1 cellular context compared by ENCODE assay signal in genomic region chr9:128203842-128204551, GRCh38.
TF ChIP-seq lines count a peak whose summit lies in the region.

No MANE protein-coding gene starts in this region.

TF ChIP-seq in K562, 482 proteins besides CTCF, POLR2A, EP300 and RAD21 (continued from another document and continues in another):
- no peak for TF ChIP-seq ZNF512 (tag; IDR thresholded peaks at IDR 0.05)
- no peak for TF ChIP-seq FUS (optimal IDR thresholded peaks at IDR 0.05; ENCODE audit: low read depth, low read length)
- TF ChIP-seq ZNF785 (CRISPR knock-in tag; IDR thresholded peaks at IDR 0.05): no peak
- TF ChIP-seq ZNF280B (CRISPR knock-in tag; IDR thresholded peaks at IDR 0.05): no peak
- no peak for TF ChIP-seq RBM25 (IDR thresholded peaks at IDR 0.05; ENCODE audit: low read depth, low read length, severe bottlenecking)
- no peak for TF ChIP-seq ZNF212 (CRISPR knock-in tag; IDR thresholded peaks at IDR 0.05)
- TF ChIP-seq ZNF217 (CRISPR knock-in tag; IDR thresholded peaks at IDR 0.05): no peak
- TF ChIP-seq IRF2 (CRISPR knock-in tag; IDR thresholded peaks at IDR 0.05): no peak
- TF ChIP-seq SMARCA4 (IDR thresholded peaks at IDR 0.05): peak; percentile 64
- TF ChIP-seq ZFP36 (IDR thresholded peaks at IDR 0.05; ENCODE audit: low read depth, low read length, partially characterized antibody): peak; percentile 10
- TF ChIP-seq HNRNPL (IDR thresholded peaks at IDR 0.05; ENCODE audit: low read depth, low read length): peak; percentile 77
- no peak for TF ChIP-seq ZNF551 (CRISPR knock-in tag; IDR thresholded peaks at IDR 0.05)
- no peak for TF ChIP-seq ZNF778 (CRISPR knock-in tag; IDR thresholded peaks at IDR 0.05)
- 0 out of 2 replicates have a peak, but pooled peaks have one; percentile 37 for TF ChIP-seq TRIM28 (IDR thresholded peaks at IDR 0.05)
- TF ChIP-seq KLF10 (CRISPR knock-in tag; IDR thresholded peaks at IDR 0.05): no peak
- no peak for TF ChIP-seq SIX5 (IDR thresholded peaks at IDR 0.05; ENCODE audit: borderline replicate concordance in 1 of 2, insufficient read depth in 1 of 2, low read depth in 1 of 2, low read length in 2 of 2)
- TF ChIP-seq HNRNPLL (IDR thresholded peaks at IDR 0.05; ENCODE audit: low read depth, low read length, poor library complexity, severe bottlenecking): peak; percentile 40
- TF ChIP-seq BMI1 (IDR thresholded peaks at IDR 0.05; ENCODE audit: low read length): no peak
- no peak for TF ChIP-seq RHOXF2B (CRISPR knock-in tag; conservative IDR thresholded peaks at IDR 0.05)
- TF ChIP-seq ZNF696 (CRISPR knock-in tag; conservative IDR thresholded peaks at IDR 0.05): no peak
- no peak for TF ChIP-seq ILF3 (IDR thresholded peaks at IDR 0.05; ENCODE audit: borderline replicate concordance)
- no peak for TF ChIP-seq SP2 (IDR thresholded peaks at IDR 0.05; ENCODE audit: extremely low read depth, low read depth, low read length, poor library complexity, severe bottlenecking)
- no peak for TF ChIP-seq GTF2A2 (tag; IDR thresholded peaks at IDR 0.05)
- no peak for TF ChIP-seq ZNF41 (CRISPR knock-in tag; conservative IDR thresholded peaks at IDR 0.05)
- peak; percentile 58; the same call in 1 of the 2 replicates for TF ChIP-seq MYC (IDR thresholded peaks at IDR 0.05; ENCODE audit: low read depth, low read length)
- peak; percentile 86; the same call in 1 of the 2 replicates for TF ChIP-seq MYC (CRISPR knock-in tag; IDR thresholded peaks at IDR 0.05; ENCODE audit: borderline replicate concordance, low read depth)
- TF ChIP-seq LCOR (CRISPR knock-in tag; IDR thresholded peaks at IDR 0.05): no peak
- no peak for TF ChIP-seq KHSRP (IDR thresholded peaks at IDR 0.05)
- TF ChIP-seq ATF4 (CRISPR knock-in tag; IDR thresholded peaks at IDR 0.05): no peak
- TF ChIP-seq ZNF444 (CRISPR knock-in tag; IDR thresholded peaks at IDR 0.05): no peak
- peak; percentile 6; the same call in 1 of the 2 replicates for TF ChIP-seq ZKSCAN1 (IDR thresholded peaks at IDR 0.05; ENCODE audit: low read depth, low read length)
- no peak for TF ChIP-seq ZNF717 (CRISPR knock-in tag; IDR thresholded peaks at IDR 0.05)
- no peak for TF ChIP-seq U2AF2 (optimal IDR thresholded peaks at IDR 0.05; ENCODE audit: low read depth, low read length)
- no peak; the same call in 1 of the 2 replicates for TF ChIP-seq FOXM1 (IDR thresholded peaks at IDR 0.05; ENCODE audit: low read depth)
- TF ChIP-seq FOXM1 (CRISPR knock-in tag; IDR thresholded peaks at IDR 0.05; ENCODE audit: low read depth): no peak
- TF ChIP-seq STAT5B (CRISPR knock-in tag; IDR thresholded peaks at IDR 0.05): no peak
- TF ChIP-seq TCF7 (IDR thresholded peaks at IDR 0.05; ENCODE audit: borderline replicate concordance): no peak
- no peak for TF ChIP-seq MCM3 (IDR thresholded peaks at IDR 0.05)
- no peak for TF ChIP-seq POLR2H (tag; IDR thresholded peaks at IDR 0.05; ENCODE audit: low read depth)
- TF ChIP-seq POLR2G (IDR thresholded peaks at IDR 0.05; ENCODE audit: low read depth, low read length): peak; percentile 73
- no peak for TF ChIP-seq ZC3H4 (CRISPR knock-in tag; IDR thresholded peaks at IDR 0.05; ENCODE audit: borderline replicate concordance)
- TF ChIP-seq PYGO2 (tag; IDR thresholded peaks at IDR 0.05): no peak
- no peak for TF ChIP-seq ELK3 (CRISPR knock-in tag; IDR thresholded peaks at IDR 0.05)
- no peak for TF ChIP-seq NONO (IDR thresholded peaks at IDR 0.05; ENCODE audit: low read depth in 2 of 2, low read length in 1 of 2)
- no peak for TF ChIP-seq NFIC (IDR thresholded peaks at IDR 0.05)
- TF ChIP-seq GTF2E2 (tag; IDR thresholded peaks at IDR 0.05): no peak; the same call in 1 of the 2 replicates
- no peak for TF ChIP-seq CBFB (CRISPR knock-in tag; IDR thresholded peaks at IDR 0.05)
- TF ChIP-seq NFE2L1 (tag; IDR thresholded peaks at IDR 0.05; ENCODE audit: borderline replicate concordance, low read depth): no peak
- no peak for TF ChIP-seq PURB (CRISPR knock-in tag; IDR thresholded peaks at IDR 0.05; ENCODE audit: low read depth)
- TF ChIP-seq RBM15 (IDR thresholded peaks at IDR 0.05; ENCODE audit: insufficient read depth, low read length): no peak
- no peak for TF ChIP-seq ILK (tag; IDR thresholded peaks at IDR 0.05; ENCODE audit: borderline replicate concordance, low read depth)
- no peak for TF ChIP-seq BACH1 (tag; IDR thresholded peaks at IDR 0.05)
- peak; percentile 46; the same call in 1 of the 2 replicates for TF ChIP-seq E2F1 (CRISPR knock-in tag; IDR thresholded peaks at IDR 0.05)
- no peak for TF ChIP-seq STAG1 (CRISPR knock-in tag; IDR thresholded peaks at IDR 0.05; ENCODE audit: borderline replicate concordance)
- no peak for TF ChIP-seq ZNF707 (CRISPR knock-in tag; conservative IDR thresholded peaks at IDR 0.05)
- TF ChIP-seq ZBED1 (IDR thresholded peaks at IDR 0.05): no peak
- no peak for TF ChIP-seq POLR3G (IDR thresholded peaks at IDR 0.05; ENCODE audit: extremely low read depth, insufficient read length, insufficient replicate concordance)
- no peak for TF ChIP-seq AFF1 (IDR thresholded peaks at IDR 0.05; ENCODE audit: low read depth in 1 of 2, partially characterized antibody in 2 of 2)
- no peak for TF ChIP-seq ZFP30 (CRISPR knock-in tag; IDR thresholded peaks at IDR 0.05; ENCODE audit: borderline replicate concordance)
- no peak for TF ChIP-seq ZNF311 (CRISPR knock-in tag; IDR thresholded peaks at IDR 0.05)
- TF ChIP-seq MYBL2 (IDR thresholded peaks at IDR 0.05; ENCODE audit: low read depth): no peak
- TF ChIP-seq MYBL2 (CRISPR knock-in tag; IDR thresholded peaks at IDR 0.05; ENCODE audit: borderline replicate concordance): no peak
- no peak for TF ChIP-seq POLR3A (IDR thresholded peaks at IDR 0.05; ENCODE audit: borderline replicate concordance, extremely low read depth, insufficient read depth, insufficient read length)
- TF ChIP-seq PBX2 (CRISPR knock-in tag; IDR thresholded peaks at IDR 0.05; ENCODE audit: low read depth): no peak
- no peak for TF ChIP-seq PBX2 (tag; conservative IDR thresholded peaks at IDR 0.05; ENCODE audit: low read depth)
- no peak for TF ChIP-seq GTF2B (IDR thresholded peaks at IDR 0.05; ENCODE audit: extremely low read depth, insufficient read length)
- peak; percentile 88 for TF ChIP-seq SMARCE1 (IDR thresholded peaks at IDR 0.05)
- TF ChIP-seq TBL1XR1 (IDR thresholded peaks at IDR 0.05; ENCODE audit: low read length in 2 of 2): no peak
- TF ChIP-seq TGIF2 (CRISPR knock-in tag; IDR thresholded peaks at IDR 0.05): no peak
- peak in 1 of 2 experiments; percentile 74; a peak in 2 of 4 replicates for TF ChIP-seq RCOR1 (IDR thresholded peaks at IDR 0.05; ENCODE audit: borderline replicate concordance in 1 of 2, low read depth in 2 of 2, low read length in 2 of 2)
- no peak for TF ChIP-seq SAFB2 (IDR thresholded peaks at IDR 0.05; ENCODE audit: borderline replicate concordance, low read depth, low read length, severe bottlenecking)
- TF ChIP-seq EGR1 (conservative IDR thresholded peaks at IDR 0.05): no peak
